Comparison of ENCODE assay signal across 8 cellular contexts in genomic region chr12:108731105-108731865, GRCh38. TPM values are rescaled to one million over a fixed set of nuclear protein-coding genes. Genes with fewer than 3 reads are reported as not detected.
DNase-seq lines count a peak whose midpoint lies in the region; ATAC-seq, FAIRE-seq and TF ChIP-seq lines count a peak whose summit lies in the region.

Gene CORO1C, minus strand, starts transcription at chr12:108731518. Its CDS starts 30,200 bp downstream, at chr12:108701318.

- ATAC-seq in DND-41 (ENCODE audit: insufficient read depth, low read depth) (peak; percentile 75), GM21737 (IDR thresholded peaks at IDR 0.05; ENCODE audit: unreplicated experiment) (peak; percentile 69)
- ATAC-seq in naive thymus-derived CD4-positive, alpha-beta T cell, result peak; percentile 88
- peak; percentile 75 to 76 for ATAC-seq in stimulated activated naive B cell treated with anti-CD40 and anti-IgM and Interleukin-4, amounts not matched to agents 10 μg/mL and 1 μg/mL and 100 μg/mL, for 72 hours (replicated peaks)

- H3K9me3 ChIP-seq in DND-41 (ENCODE audit: insufficient read depth, low read length, severe bottlenecking), result no peaks in the 10 kb centered on the region
- H3K9me3 ChIP-seq in naive thymus-derived CD4-positive, alpha-beta T cell (ENCODE audit: control insufficient read depth in 2 of 3, low read length in 3 of 3), result no peaks in the 10 kb centered on the region

- H3K4me2 ChIP-seq in DND-41 (ENCODE audit: insufficient read depth, low read length) (peak within 1 kb of the TSS; percentile 72), KMS-11 (peak within 1 kb of the TSS; percentile 97)

- H3K27me3 Mint-ChIP-seq in activated T-helper 1 cell treated with anti-CD3 and anti-CD28 coated beads, Interleukin-12 subunit alpha, Interleukin-12 subunit beta, Interleukin-2, Interleukin-4 antibody, amounts not matched to agents 30 ng/mL and 10 ng/mL and 1 ng/mL, durations not matched to agents 14 hours and 24 hours and 36 hours (ENCODE audit: insufficient read depth), result peaks cover 16% of the 10 kb centered on the region
- peaks cover 0 to 9% (median 0%) of the 10 kb centered on the region in 5 donors for H3K27me3 Mint-ChIP-seq in naive thymus-derived CD4-positive, alpha-beta T cell
- H3K27me3 Mint-ChIP-seq in stimulated activated naive B cell treated with anti-CD40 and anti-IgM and Interleukin-4, amounts not matched to agents 10 μg/mL and 1 μg/mL and 100 μg/mL, for 72 hours, result no peaks in the 10 kb centered on the region

- peaks cover 48% of the 10 kb centered on the region for H3K79me2 ChIP-seq in DND-41 (ENCODE audit: insufficient read depth, low read length)
- peaks cover 49% of the 10 kb centered on the region for H3K79me2 ChIP-seq in KMS-11 (ENCODE audit: insufficient read depth, low read depth)

- H3K4me1 ChIP-seq in DND-41 (ENCODE audit: insufficient read depth, low read length) (peaks cover 40% of the 10 kb centered on the region), KMS-11 (ENCODE audit: low read depth, poor library complexity, severe bottlenecking) (peaks cover 36% of the 10 kb centered on the region)
- peaks cover 4 to 6% of the 10 kb centered on the region in 2 donors for H3K4me1 ChIP-seq in naive thymus-derived CD4-positive, alpha-beta T cell (ENCODE audit: control insufficient read depth in 2 of 2, insufficient read depth in 2 of 2, low read length in 2 of 2)

- DNase-seq in DND-41 (peak; percentile 97), RCC 7860 (ENCODE audit: low spot score) (peak; percentile 89), fibroblast of gingiva (ENCODE audit: low read depth) (peak; percentile 94)
- peak; percentile 96 for DNase-seq in activated T-helper 1 cell treated with anti-CD3 and anti-CD28 coated beads, Interleukin-12 subunit alpha, Interleukin-12 subunit beta, Interleukin-2, Interleukin-4 antibody, amounts not matched to agents 30 ng/mL and 10 ng/mL and 1 ng/mL, durations not matched to agents 14 hours and 24 hours and 36 hours (ENCODE audit: low spot score)
- DNase-seq in naive thymus-derived CD4-positive, alpha-beta T cell, result peak; percentile 90 to 99 (median 94)
- peak; percentile 96 for DNase-seq in stimulated activated naive B cell treated with anti-CD40 and anti-IgM and Interleukin-4, amounts not matched to agents 10 μg/mL and 1 μg/mL and 100 μg/mL, for 72 hours

- H3K4me3 Mint-ChIP-seq in activated T-helper 1 cell treated with anti-CD3 and anti-CD28 coated beads, Interleukin-12 subunit alpha, Interleukin-12 subunit beta, Interleukin-2, Interleukin-4 antibody, amounts not matched to agents 30 ng/mL and 10 ng/mL and 1 ng/mL, durations not matched to agents 14 hours and 24 hours and 36 hours, result peak within 1 kb of the TSS; percentile 89
- H3K4me3 Mint-ChIP-seq in naive thymus-derived CD4-positive, alpha-beta T cell, result peak within 1 kb of the TSS; percentile 94 to 99 (median 96)
- peak within 1 kb of the TSS; percentile 94 to 100 for H3K4me3 Mint-ChIP-seq in stimulated activated naive B cell treated with anti-CD40 and anti-IgM and Interleukin-4, amounts not matched to agents 10 μg/mL and 1 μg/mL and 100 μg/mL, for 72 hours

- H3K4me3 ChIP-seq in DND-41 (ENCODE audit: low read depth in 1 of 2, low read length in 2 of 2) (peak within 1 kb of the TSS; percentile 81 to 88; a peak in 3 of 4 replicates), KMS-11 (IDR thresholded peaks at IDR 0.05; ENCODE audit: insufficient read depth, low read depth, low read length) (no peak within 1 kb of the TSS)
- H3K4me3 ChIP-seq in naive thymus-derived CD4-positive, alpha-beta T cell (ENCODE audit: low read length), result peak within 1 kb of the TSS; percentile 99

- H3K9ac ChIP-seq in DND-41 (ENCODE audit: low read depth, low read length) (peak within 1 kb of the TSS; percentile 88), KMS-11 (peak within 1 kb of the TSS; percentile 87)

- H3K27ac ChIP-seq in DND-41 (ENCODE audit: low read length), result peak within 1 kb of the TSS; percentile 80
- H3K27ac ChIP-seq in KMS-11, result peak within 1 kb of the TSS; percentile 82
- peak within 1 kb of the TSS; percentile 78 for H3K27ac ChIP-seq in naive thymus-derived CD4-positive, alpha-beta T cell (ENCODE audit: low read depth, low read length)

- H3K27me3 ChIP-seq in DND-41 (ENCODE audit: insufficient read depth, low read length, poor library complexity) (no peaks in the 10 kb centered on the region), KMS-11 (ENCODE audit: insufficient read depth, low read depth) (no peaks in the 10 kb centered on the region)
- no peaks in the 10 kb centered on the region for H3K27me3 ChIP-seq in naive thymus-derived CD4-positive, alpha-beta T cell (ENCODE audit: control insufficient read depth in 2 of 2, insufficient read depth in 2 of 2, low read length in 2 of 2)

- H3K36me3 Mint-ChIP-seq in activated T-helper 1 cell treated with anti-CD3 and anti-CD28 coated beads, Interleukin-12 subunit alpha, Interleukin-12 subunit beta, Interleukin-2, Interleukin-4 antibody, amounts not matched to agents 30 ng/mL and 10 ng/mL and 1 ng/mL, durations not matched to agents 14 hours and 24 hours and 36 hours (ENCODE audit: low read depth), result peaks cover 3% of the 10 kb centered on the region
- peaks cover 0 to 3% (median 0%) of the 10 kb centered on the region in 5 donors for H3K36me3 Mint-ChIP-seq in naive thymus-derived CD4-positive, alpha-beta T cell
- peaks cover 0 to 9% of the 10 kb centered on the region in 2 donors for H3K36me3 Mint-ChIP-seq in stimulated activated naive B cell treated with anti-CD40 and anti-IgM and Interleukin-4, amounts not matched to agents 10 μg/mL and 1 μg/mL and 100 μg/mL, for 72 hours

- H2AFZ ChIP-seq in DND-41 (ENCODE audit: low read depth, low read length) (peak within 1 kb of the TSS; percentile 85), KMS-11 (ENCODE audit: low read depth) (peak within 1 kb of the TSS; percentile 54; the same call in 1 of the 2 replicates)

- peaks cover 17% of the 10 kb centered on the region; the same call in 1 of the 2 replicates for H4K20me1 ChIP-seq in DND-41 (ENCODE audit: insufficient read depth, low read length)
- H4K20me1 ChIP-seq in KMS-11 (ENCODE audit: insufficient read depth), result no peaks in the 10 kb centered on the region

- FAIRE-seq in RCC 7860 (lab: Jason Lieb, UNC), result no peak

- intact Hi-C loops in activated T-helper 1 cell treated with anti-CD3 and anti-CD28 coated beads, Interleukin-12 subunit alpha, Interleukin-12 subunit beta, Interleukin-2, Interleukin-4 antibody, amounts not matched to agents 30 ng/mL and 10 ng/mL and 1 ng/mL, durations not matched to agents 14 hours and 24 hours and 36 hours (cut with micrococcal nuclease), result loop anchor here (1.0 to 5.0 kb wide), 8 partner anchors 67 to 362 kb away; partner anchors contain the start of genes ALKBH2, FICD and SART3
- intact Hi-C loops in naive thymus-derived CD4-positive, alpha-beta T cell (cut with micrococcal nuclease), result loop anchor here (1.0 to 10.0 kb wide), 19 partner anchors 40 to 1264 kb away; partner anchors contain the start of genes SELPLG (in 2 of the 2), SSH1 (in 2 of the 2), USP30 (in 2 of the 2) and ALKBH2 (in 1 of the 2)

- H3K4me1 Mint-ChIP-seq in activated T-helper 1 cell treated with anti-CD3 and anti-CD28 coated beads, Interleukin-12 subunit alpha, Interleukin-12 subunit beta, Interleukin-2, Interleukin-4 antibody, amounts not matched to agents 30 ng/mL and 10 ng/mL and 1 ng/mL, durations not matched to agents 14 hours and 24 hours and 36 hours (ENCODE audit: low read depth), result peaks cover 38% of the 10 kb centered on the region
- H3K4me1 Mint-ChIP-seq in naive thymus-derived CD4-positive, alpha-beta T cell, result peaks cover 0 to 44% (median 19%) of the 10 kb centered on the region in 7 donors
- H3K4me1 Mint-ChIP-seq in stimulated activated naive B cell treated with anti-CD40 and anti-IgM and Interleukin-4, amounts not matched to agents 10 μg/mL and 1 μg/mL and 100 μg/mL, for 72 hours, result peaks cover 31 to 52% of the 10 kb centered on the region in 2 donors

- peak; percentile 93 for TF ChIP-seq CTCF in DND-41 (IDR thresholded peaks at IDR 0.05; ENCODE audit: borderline replicate concordance, extremely low read depth, low read length, poor library complexity, severe bottlenecking)
- peak; percentile 55 for TF ChIP-seq CTCF in KMS-11 (conservative IDR thresholded peaks at IDR 0.05; ENCODE audit: low read depth, low read length)

- H3K27ac Mint-ChIP-seq in activated T-helper 1 cell treated with anti-CD3 and anti-CD28 coated beads, Interleukin-12 subunit alpha, Interleukin-12 subunit beta, Interleukin-2, Interleukin-4 antibody, amounts not matched to agents 30 ng/mL and 10 ng/mL and 1 ng/mL, durations not matched to agents 14 hours and 24 hours and 36 hours, result peak within 1 kb of the TSS; percentile 94
- H3K27ac Mint-ChIP-seq in naive thymus-derived CD4-positive, alpha-beta T cell, result peak within 1 kb of the TSS; percentile 79 to 98 (median 96)
- peak within 1 kb of the TSS; percentile 95 for H3K27ac Mint-ChIP-seq in stimulated activated naive B cell treated with anti-CD40 and anti-IgM and Interleukin-4, amounts not matched to agents 10 μg/mL and 1 μg/mL and 100 μg/mL, for 72 hours

- POLR2A ChIA-PET in naive thymus-derived CD4-positive, alpha-beta T cell (lab: Charles Lee), result interaction anchor here (0.6 kb wide), 1 partner anchor 72 kb away, joined by 3 read pairs; no protein-coding TSS in a partner anchor

- CTCF ChIA-PET in naive thymus-derived CD4-positive, alpha-beta T cell (lab: Charles Lee), result interaction anchor here (0.6 to 2.4 kb wide), 5 partner anchors 11 to 219 kb away, joined by 3 to 10 read pairs (median 4); no protein-coding TSS in a partner anchor

- H3K36me3 ChIP-seq in DND-41 (ENCODE audit: insufficient read depth, low read length) (no peaks in the 10 kb centered on the region; the same call in none of the 2 replicates), KMS-11 (ENCODE audit: insufficient read depth) (no peaks in the 10 kb centered on the region)
- H3K36me3 ChIP-seq in naive thymus-derived CD4-positive, alpha-beta T cell (ENCODE audit: control insufficient read depth in 2 of 3, insufficient read depth in 3 of 3, low read length in 3 of 3), result peaks cover 0 to 3% (median 0%) of the 10 kb centered on the region in 3 experiments

- H3K9me3 Mint-ChIP-seq in activated T-helper 1 cell treated with anti-CD3 and anti-CD28 coated beads, Interleukin-12 subunit alpha, Interleukin-12 subunit beta, Interleukin-2, Interleukin-4 antibody, amounts not matched to agents 30 ng/mL and 10 ng/mL and 1 ng/mL, durations not matched to agents 14 hours and 24 hours and 36 hours, result no peaks in the 10 kb centered on the region
- H3K9me3 Mint-ChIP-seq in naive thymus-derived CD4-positive, alpha-beta T cell, result no peaks in the 10 kb centered on the region
- no peaks in the 10 kb centered on the region for H3K9me3 Mint-ChIP-seq in stimulated activated naive B cell treated with anti-CD40 and anti-IgM and Interleukin-4, amounts not matched to agents 10 μg/mL and 1 μg/mL and 100 μg/mL, for 72 hours

RNA-seq across cellular contexts. Expression of gene CORO1C, which starts in this region (rescaled TPM):
- total RNA-seq in activated T-helper 1 cell treated with anti-CD3 and anti-CD28 coated beads, Interleukin-12 subunit alpha, Interleukin-12 subunit beta, Interleukin-2, Interleukin-4 antibody, amounts not matched to agents 30 ng/mL and 10 ng/mL and 1 ng/mL, durations not matched to agents 14 hours and 24 hours and 36 hours, result 46.1 and 49.7 TPM in 2 replicates
- 10 to 100 TPM in 3 of 5 experiments, 1 to 10 TPM in 2; 7.6 to 71.8 (median 15.7) TPM for total RNA-seq in naive thymus-derived CD4-positive, alpha-beta T cell
- polyA plus RNA-seq in naive thymus-derived CD4-positive, alpha-beta T cell, result 1 to 10 TPM; 2.5 to 4.0 TPM
